19 cellular contexts compared by ENCODE assay signal in the genomic region with DNA sequence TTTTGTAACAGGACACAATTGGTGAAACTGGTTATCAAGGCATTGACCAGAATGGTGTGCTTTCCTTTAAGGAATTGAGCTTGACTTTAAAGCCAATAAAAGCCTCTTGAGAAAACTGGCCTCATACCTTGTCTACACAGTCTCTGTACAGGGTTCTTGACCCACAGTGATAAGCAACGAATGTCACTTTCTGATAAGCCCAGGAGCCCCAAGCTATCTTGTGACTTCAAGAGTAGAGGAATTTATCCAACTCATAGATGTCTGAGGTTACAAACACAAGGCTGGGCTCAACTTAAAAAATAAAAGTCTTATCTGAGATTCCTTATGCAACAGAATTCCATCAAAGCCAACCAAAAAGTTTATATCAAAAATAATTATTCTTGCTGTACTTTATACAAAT.
"Had no signal": no experiment of that assay in that cellular context is flagged by ENCODE, and none has a peak within 500 bp of the region (broad histone marks: within the 10 kb centered on the region; RNA-seq: fewer than 3 reads in every experiment).

No MANE protein-coding gene starts in this region.

- H3K27ac ChIP-seq: epithelial cell of prostate, esophagus squamous epithelium, foreskin keratinocyte, hepatocyte, right atrium auricular region, sigmoid colon, skin epidermis, stomach, uterus had no signal

- H3K4me3 ChIP-seq: esophagus squamous epithelium, hepatocyte, lung, right atrium auricular region, sigmoid colon, skin epidermis, stomach, uterus had no signal

- H3K9me3 ChIP-seq: right atrium auricular region, sigmoid colon, uterus had no signal

- H3K27me3 ChIP-seq: esophagus squamous epithelium, foreskin keratinocyte, hepatocyte, right atrium auricular region, sigmoid colon, stomach, uterus had no signal

- ATAC-seq: effector memory CD8-positive, alpha-beta T cell; foreskin keratinocyte; left colon; left ventricle myocardium superior; naive thymus-derived CD4-positive, alpha-beta T cell had no signal

- H3K4me1 ChIP-seq: esophagus squamous epithelium, foreskin keratinocyte, sigmoid colon, uterus had no signal

- H3K79me2 ChIP-seq: hepatocyte had no signal

- H2AFZ ChIP-seq: hepatocyte had no signal

- H3K4me2 ChIP-seq: hepatocyte had no signal

- DNase-seq: effector memory CD8-positive, alpha-beta T cell; esophagus squamous epithelium; foreskin keratinocyte; head of caudate nucleus; left colon; left ventricle myocardium superior; naive thymus-derived CD4-positive, alpha-beta T cell; nephron progenitor cell; posterior cingulate gyrus; sigmoid colon; stimulated activated naive CD4-positive, alpha-beta T cell; stomach; substantia nigra; uterus had no signal

- H3K36me3 ChIP-seq: right atrium auricular region, sigmoid colon, uterus had no signal
